8 cellular contexts compared by ENCODE assay signal in genomic region chr2:11343344-11343625, GRCh38. TPM values are rescaled to one million over a fixed set of nuclear protein-coding genes. Genes with fewer than 3 reads are reported as not detected.
A peak's percentile ranks its signal among the peaks of the same experiment; 100 is the strongest.
DNase-seq lines count a peak whose midpoint lies in the region; ATAC-seq and TF ChIP-seq lines count a peak whose summit lies in the region.

No MANE protein-coding gene starts in this region.

- H3K36me3 Mint-ChIP-seq in stimulated activated naive CD8-positive, alpha-beta T cell treated with anti-CD3 and anti-CD28 coated beads, Interleukin-15, Interleukin-2, amounts not matched to agents 100 ng/mL and 50 ng/mL, for 24 hours (ENCODE audit: low read depth) = no peaks in the 10 kb centered on the region

- no peaks in the 10 kb centered on the region for H3K27me3 Mint-ChIP-seq in stimulated activated naive CD8-positive, alpha-beta T cell treated with anti-CD3 and anti-CD28 coated beads, Interleukin-15, Interleukin-2, amounts not matched to agents 100 ng/mL and 50 ng/mL, for 24 hours

- no peak for DNase-seq in stimulated activated naive CD8-positive, alpha-beta T cell treated with anti-CD3 and anti-CD28 coated beads, Interleukin-15, Interleukin-2, amounts not matched to agents 100 U/mL and 50 U/mL, for 24 hours
- DNase-seq in cardiac fibroblast (ENCODE audit: low read depth in 2 of 2) = peak in 1 of 2 donors; percentile 32
- no peak for DNase-seq in mucosa of descending colon
- no peak for DNase-seq in HT-29 (ENCODE audit: low spot score)
- no peak for DNase-seq in dedifferentiated amniotic fluid mesenchymal stem cell (ENCODE audit: extremely low spot score)

- H3K36me3 ChIP-seq in mucosa of descending colon (ENCODE audit: low read depth) = no peaks in the 10 kb centered on the region

- ATAC-seq in stimulated activated naive CD8-positive, alpha-beta T cell treated with anti-CD3 and anti-CD28 coated beads, Interleukin-15, Interleukin-2, amounts not matched to agents 100 U/mL and 50 U/mL, for 24 hours = no peak
- no peak for ATAC-seq in mucosa of descending colon
- no peak for ATAC-seq in GM21447 (IDR thresholded peaks at IDR 0.05; ENCODE audit: unreplicated experiment)
- no peak for ATAC-seq in HG03457 (IDR thresholded peaks at IDR 0.05; ENCODE audit: unreplicated experiment)

- H3K4me3 ChIP-seq in cardiac fibroblast (replicated peaks in 1 of 2; ENCODE audit: low read depth in 2 of 2, low read length in 2 of 2) (peak overlapping the region; percentile 95 to 97), mucosa of descending colon (peak overlapping the region; percentile 99)

- H3K4me1 ChIP-seq in mucosa of descending colon (ENCODE audit: low read depth) = peaks cover 10% of the 10 kb centered on the region

- intact Hi-C loops in mucosa of descending colon (cut with DNase I, micrococcal nuclease) = loop anchor here in 1 of 2 donors (10.0 kb wide), 2 partner anchors 62 to 108 kb away; no protein-coding TSS in a partner anchor

- peak overlapping the region; percentile 98 for H3K4me3 Mint-ChIP-seq in stimulated activated naive CD8-positive, alpha-beta T cell treated with anti-CD3 and anti-CD28 coated beads, Interleukin-15, Interleukin-2, amounts not matched to agents 100 ng/mL and 50 ng/mL, for 24 hours

- peak overlapping the region; percentile 93 for H3K27ac Mint-ChIP-seq in stimulated activated naive CD8-positive, alpha-beta T cell treated with anti-CD3 and anti-CD28 coated beads, Interleukin-15, Interleukin-2, amounts not matched to agents 100 ng/mL and 50 ng/mL, for 24 hours

- peaks cover 33% of the 10 kb centered on the region for H3K4me1 Mint-ChIP-seq in stimulated activated naive CD8-positive, alpha-beta T cell treated with anti-CD3 and anti-CD28 coated beads, Interleukin-15, Interleukin-2, amounts not matched to agents 100 ng/mL and 50 ng/mL, for 24 hours (ENCODE audit: low read depth)

- TF ChIP-seq CTCF in cardiac fibroblast (IDR thresholded peaks at IDR 0.05; ENCODE audit: low read depth, low read length) = no peak
- TF ChIP-seq CTCF in mucosa of descending colon (IDR thresholded peaks at IDR 0.05) = no peak

- H3K9me3 ChIP-seq in mucosa of descending colon = no peaks in the 10 kb centered on the region

- H3K9me3 Mint-ChIP-seq in stimulated activated naive CD8-positive, alpha-beta T cell treated with anti-CD3 and anti-CD28 coated beads, Interleukin-15, Interleukin-2, amounts not matched to agents 100 ng/mL and 50 ng/mL, for 24 hours = no peaks in the 10 kb centered on the region

RNA-seq across cellular contexts. Expression of gene ROCK2, which starts 1.2 kb away (rescaled TPM):
- total RNA-seq in mucosa of descending colon = 10 to 100 TPM; 67.7 to 77.8 (median 71.0) TPM
- total RNA-seq in HT-29 (2014; rRNA removed; shearing (Covaris generic)) = 37.1 and 39.4 TPM in 2 replicates
